In the genomic region with DNA sequence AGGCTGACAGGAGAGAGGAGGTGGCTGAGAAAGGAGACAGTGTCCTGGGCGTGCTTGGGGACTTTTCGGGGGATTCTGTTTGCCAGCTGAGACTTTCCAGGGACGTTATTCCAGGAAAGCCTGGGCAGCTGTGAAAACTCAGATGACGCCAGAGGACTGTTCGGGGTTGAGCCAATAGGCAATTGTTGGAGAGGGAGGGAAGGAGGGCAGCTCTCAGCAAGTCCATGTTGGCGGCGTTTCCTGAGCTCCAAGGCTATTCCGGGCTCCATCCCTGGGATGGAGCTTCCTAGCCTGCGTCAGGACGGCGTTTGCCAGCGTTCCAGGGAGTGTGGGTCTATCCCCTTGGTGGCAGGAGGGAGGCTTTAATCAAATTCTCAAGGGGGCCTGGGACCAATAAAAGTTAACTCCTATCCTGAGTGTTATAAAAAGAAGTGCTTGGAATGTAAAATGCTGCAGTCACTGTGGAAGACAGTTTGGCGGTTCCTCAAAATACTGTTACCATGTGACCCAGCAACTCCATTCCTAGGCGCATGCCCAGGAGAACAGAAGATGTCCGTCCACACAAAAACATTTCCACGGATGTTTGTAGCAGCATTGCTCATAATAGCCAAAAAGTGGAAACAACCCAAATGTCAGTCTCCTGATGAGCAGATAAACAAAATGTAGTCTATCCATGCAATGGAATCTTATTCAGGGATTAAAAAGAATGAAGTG, we compare ENCODE assay signal across 8 cellular contexts. TPM values are rescaled to one million over a fixed set of nuclear protein-coding genes. Genes with fewer than 3 reads are reported as not detected.
A peak's percentile ranks its signal among the peaks of the same experiment; 100 is the strongest.
DNase-seq lines count a peak whose midpoint lies in the region; ATAC-seq and TF ChIP-seq lines count a peak whose summit lies in the region.

No MANE protein-coding gene starts in this region.

- H3K9me3 Mint-ChIP-seq in CD14-positive monocyte = no peaks in the 10 kb centered on the region
- H3K9me3 Mint-ChIP-seq in activated CD4-positive, alpha-beta memory T cell treated with anti-CD3 and anti-CD28 coated beads for 36 hours = no peaks in the 10 kb centered on the region

- peaks cover 45% of the 10 kb centered on the region for H3K4me1 Mint-ChIP-seq in CD14-positive monocyte
- H3K4me1 Mint-ChIP-seq in activated CD4-positive, alpha-beta memory T cell treated with anti-CD3 and anti-CD28 coated beads for 36 hours (ENCODE audit: low read depth) = peaks cover 26% of the 10 kb centered on the region

- H3K27ac Mint-ChIP-seq in CD14-positive monocyte = peak overlapping the region; percentile 98 to 100 (median 99)
- H3K27ac Mint-ChIP-seq in activated CD4-positive, alpha-beta memory T cell treated with anti-CD3 and anti-CD28 coated beads for 36 hours = peak overlapping the region; percentile 42

- POLR2A ChIA-PET in activated CD4-positive, alpha-beta memory T cell treated with anti-CD3 and anti-CD28 coated beads for 36 hours (lab: Charles Lee) = no interaction called here

- peak overlapping the region in 1 of 2 donors; percentile 16 for H3K4me3 ChIP-seq in prostate gland

- H3K36me3 ChIP-seq in prostate gland = no peaks in the 10 kb centered on the region

- H3K27me3 ChIP-seq in prostate gland (replicated peaks; ENCODE audit: insufficient read depth) = no peaks in the 10 kb centered on the region

- peak; percentile 11 for ATAC-seq in HG02642 (IDR thresholded peaks at IDR 0.05; ENCODE audit: poor library complexity, unreplicated experiment)
- peak; percentile 94 for ATAC-seq in Right ventricle myocardium superior (ENCODE audit: poor library complexity)
- no peak for ATAC-seq in GM18867 (IDR thresholded peaks at IDR 0.05; ENCODE audit: unreplicated experiment)

- 5% methylated on average over 16 of the region's 16 CpGs for WGBS in prostate gland

- intact Hi-C loops in CD14-positive monocyte (cut with micrococcal nuclease) (loop anchor here in 1 of 2 donors (5.0 kb wide), 1 partner anchor 172 kb away; the partner anchor contains the start of gene SLC39A1), Right ventricle myocardium superior (cut with DNase I) (no loop called here), prostate gland (cut with DNase I) (loop anchor here (2.0 to 10.0 kb wide), 2 partner anchors 132 to 484 kb away; partner anchors contain the start of genes GATAD2B and HAX1)
- intact Hi-C loops in activated CD4-positive, alpha-beta memory T cell treated with anti-CD3 and anti-CD28 coated beads for 36 hours (cut with micrococcal nuclease) = loop anchor here (2.0 kb wide), 1 partner anchor 14 kb away; no protein-coding TSS in a partner anchor

- DNase-seq in CD14-positive monocyte (ENCODE audit: low spot score) (peak; percentile 80), Right ventricle myocardium superior (peak; percentile 90), prostate gland (ENCODE audit: low spot score) (peak; percentile 51), NCI-H2081 treated with DMSO at 0.1 percent for 48 hours (lab: John Stamatoyannopoulos, UW) (no peak), OCI-M2 (lab: John Stamatoyannopoulos, UW; ENCODE audit: unreplicated experiment) (no peak)
- DNase-seq in activated CD4-positive, alpha-beta memory T cell treated with anti-CD3 and anti-CD28 coated beads for 36 hours = no peak

- no peaks in the 10 kb centered on the region for H3K9me3 ChIP-seq in prostate gland

- peaks cover 1 to 5% (median 5%) of the 10 kb centered on the region in 3 donors for H3K27me3 Mint-ChIP-seq in CD14-positive monocyte (ENCODE audit: low read depth in 3 of 3)
- H3K27me3 Mint-ChIP-seq in activated CD4-positive, alpha-beta memory T cell treated with anti-CD3 and anti-CD28 coated beads for 36 hours = peaks cover 5% of the 10 kb centered on the region

- H3K27ac ChIP-seq in prostate gland = peak overlapping the region; percentile 82

- peak overlapping the region; percentile 73 to 89 for H3K4me3 Mint-ChIP-seq in CD14-positive monocyte
- H3K4me3 Mint-ChIP-seq in activated CD4-positive, alpha-beta memory T cell treated with anti-CD3 and anti-CD28 coated beads for 36 hours = peak overlapping the region; percentile 7

- TF ChIP-seq CTCF in CD14-positive monocyte (IDR thresholded peaks at IDR 0.05) = no peak
- TF ChIP-seq CTCF in prostate gland (IDR thresholded peaks at IDR 0.05) = no peak

- CTCF ChIA-PET in activated CD4-positive, alpha-beta memory T cell treated with anti-CD3 and anti-CD28 coated beads for 36 hours (lab: Charles Lee) = interaction anchor here (0.6 to 2.8 kb wide), 3 partner anchors 156 to 755 kb away, joined by 4 to 9 read pairs (median 4); partner anchors contain the start of genes DENND4B and RAB13

- peaks cover 0 to 2% of the 10 kb centered on the region in 2 donors for H3K36me3 Mint-ChIP-seq in CD14-positive monocyte
- H3K36me3 Mint-ChIP-seq in activated CD4-positive, alpha-beta memory T cell treated with anti-CD3 and anti-CD28 coated beads for 36 hours = no peaks in the 10 kb centered on the region

- no peak for TF ChIP-seq POLR2A in prostate gland (IDR thresholded peaks at IDR 0.05)

- no peaks in the 10 kb centered on the region for H3K4me1 ChIP-seq in prostate gland (replicated peaks)

RNA-seq across cellular contexts. Expression of gene SLC27A3, which starts 15.2 kb away (rescaled TPM):
- 100 to 1,000 TPM in 1 of 2 donors, 10 to 100 TPM in 1; 84.5 to 118 TPM for polyA plus RNA-seq in CD14-positive monocyte
- 1 to 10 TPM; 5.9 to 7.8 TPM for total RNA-seq in activated CD4-positive, alpha-beta memory T cell treated with anti-CD3 and anti-CD28 coated beads for 36 hours
- total RNA-seq in Right ventricle myocardium superior (12.0 TPM), prostate gland (10 to 100 TPM; 27.4 to 30.9 TPM)

Comparison
In these comparisons a context has a peak if more than half of its experiments do, and no peak if none do; other contexts are left out.
1. DNase-seq: peak in CD14-positive monocyte (single experiment), Right ventricle myocardium superior (single experiment) and prostate gland (single experiment); none in activated CD4-positive, alpha-beta memory T cell treated with anti-CD3 and anti-CD28 coated beads for 36 hours (single experiment), NCI-H2081 treated with DMSO at 0.1 percent for 48 hours (single experiment) and OCI-M2 (single experiment).